9 cellular contexts compared by ENCODE assay signal in the genomic region with DNA sequence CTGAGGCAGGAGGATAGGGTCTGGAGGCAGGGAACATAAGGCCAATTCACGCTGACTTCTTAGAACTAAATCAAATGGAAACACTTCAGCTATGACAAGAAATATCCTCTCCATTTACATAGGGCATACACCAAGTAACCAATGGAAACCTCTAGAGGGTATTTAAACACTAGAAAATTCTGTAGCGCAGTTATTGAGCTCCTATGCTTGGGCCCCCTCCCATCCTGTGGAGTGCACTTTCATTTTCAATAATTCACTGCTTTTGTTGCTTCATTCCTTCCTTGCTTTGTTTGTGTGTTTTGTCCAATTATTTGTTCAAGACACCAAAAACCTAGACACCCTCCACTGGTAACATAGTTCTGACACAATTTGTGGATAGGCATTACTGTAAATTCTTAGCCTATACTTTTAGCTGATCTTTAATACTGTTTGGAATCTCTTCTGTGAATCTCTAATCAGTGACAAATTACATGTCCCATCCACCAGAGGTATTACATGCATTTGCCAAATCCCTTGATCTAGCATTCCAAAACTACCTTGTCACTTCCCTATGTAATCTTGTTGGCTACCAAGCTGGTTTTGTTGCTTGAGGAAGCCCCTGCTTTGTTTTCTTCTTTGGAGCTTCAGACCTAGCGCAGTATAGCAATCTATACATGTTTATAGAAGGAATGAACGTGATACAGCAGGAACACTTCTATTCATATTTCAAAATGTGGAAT.
DNase-seq lines count a peak whose midpoint lies in the region; ATAC-seq and TF ChIP-seq lines count a peak whose summit lies in the region.
"Had no signal": no experiment of that assay in that cellular context is flagged by ENCODE, and none has a peak within 500 bp of the region (broad histone marks: within the 10 kb centered on the region; RNA-seq: fewer than 3 reads in every experiment).

No MANE protein-coding gene starts in this region.

- peaks cover 39 to 73% of the 10 kb centered on the region in 2 donors for H3K4me1 Mint-ChIP-seq in effector memory CD8-positive, alpha-beta T cell (ENCODE audit: low read depth in 2 of 2)
- H3K4me1 Mint-ChIP-seq in type B pancreatic cell (ENCODE audit: unreplicated experiment) = peaks cover 17% of the 10 kb centered on the region

- ATAC-seq in heart left ventricle = no peak
- ATAC-seq in left ventricle myocardium superior = no peak
- peak; percentile 41 for ATAC-seq in HG03521 (IDR thresholded peaks at IDR 0.05; ENCODE audit: unreplicated experiment)
- peak; percentile 28 for ATAC-seq in effector memory CD8-positive, alpha-beta T cell (replicated peaks)

- H3K27ac Mint-ChIP-seq in effector memory CD8-positive, alpha-beta T cell = peak overlapping the region; percentile 92 to 93
- peak overlapping the region; percentile 86 for H3K27ac Mint-ChIP-seq in type B pancreatic cell

- H3K4me3 Mint-ChIP-seq in effector memory CD8-positive, alpha-beta T cell = peak overlapping the region; percentile 77 to 83
- peak overlapping the region; percentile 68 for H3K4me3 Mint-ChIP-seq in type B pancreatic cell

- H3K9me3 ChIP-seq in heart left ventricle (no peaks in the 10 kb centered on the region), suprapubic skin (no peaks in the 10 kb centered on the region)

- no peak for DNase-seq in heart left ventricle
- DNase-seq in left ventricle myocardium superior = no peak
- DNase-seq in effector memory CD8-positive, alpha-beta T cell = no peak
- no peak for DNase-seq in type B pancreatic cell (ENCODE audit: extremely low spot score, unreplicated experiment)
- DNase-seq in suprapubic skin (ENCODE audit: low spot score in 2 of 2) = no peak
- DNase-seq in DMS153 (lab: John Stamatoyannopoulos, UW) = no peak
- DNase-seq in AG08395 (ENCODE audit: low spot score) = no peak
- DNase-seq: C1 segment of cervical spinal cord had no signal

- H3K4me1 ChIP-seq in heart left ventricle (peaks cover 0 to 65% (median 5%) of the 10 kb centered on the region in 12 donors), suprapubic skin (peaks cover 4% of the 10 kb centered on the region)

- H3K27me3 Mint-ChIP-seq in effector memory CD8-positive, alpha-beta T cell = no peaks in the 10 kb centered on the region
- H3K27me3 Mint-ChIP-seq in type B pancreatic cell = no peaks in the 10 kb centered on the region

- TF ChIP-seq CTCF in heart left ventricle (IDR thresholded peaks at IDR 0.05) (no peak), type B pancreatic cell (conservative IDR thresholded peaks at IDR 0.05) (no peak), suprapubic skin (IDR thresholded peaks at IDR 0.05) (no peak)

- peaks cover 0 to 4% (median 0%) of the 10 kb centered on the region in 9 donors for H3K36me3 ChIP-seq in heart left ventricle
- no peaks in the 10 kb centered on the region for H3K36me3 ChIP-seq in suprapubic skin

- intact Hi-C loops in heart left ventricle (cut with DNase I) (no loop called here), left ventricle myocardium superior (cut with micrococcal nuclease) (no loop called here)

- TF ChIP-seq POLR2A in heart left ventricle (IDR thresholded peaks at IDR 0.05) (no peak), suprapubic skin (IDR thresholded peaks at IDR 0.05) (no peak)

- H3K4me3 ChIP-seq in heart left ventricle (peak overlapping the region in 2 of 12 donors; percentile 2 to 3), suprapubic skin (no peak overlapping the region)

- no peaks in the 10 kb centered on the region for H3K9me3 Mint-ChIP-seq in effector memory CD8-positive, alpha-beta T cell
- peaks cover 5% of the 10 kb centered on the region for H3K9me3 Mint-ChIP-seq in type B pancreatic cell

- H3K36me3 Mint-ChIP-seq in effector memory CD8-positive, alpha-beta T cell (ENCODE audit: insufficient read depth) = peaks cover 3% of the 10 kb centered on the region
- peaks cover 4% of the 10 kb centered on the region for H3K36me3 Mint-ChIP-seq in type B pancreatic cell

- peak overlapping the region in 8 of 12 donors; percentile 10 to 82 (median 32) for H3K27ac ChIP-seq in heart left ventricle
- no peak overlapping the region for H3K27ac ChIP-seq in suprapubic skin

- TF ChIP-seq EP300 in suprapubic skin (IDR thresholded peaks at IDR 0.05) = no peak

- WGBS in heart left ventricle, 4 donors = 48 to 61% (median 54%) methylated on average over 4 of the region's 4 CpGs
- 75% methylated on average over 4 of the region's 4 CpGs for WGBS in suprapubic skin

- H3K27me3 ChIP-seq in heart left ventricle = no peaks in the 10 kb centered on the region
- H3K27me3 ChIP-seq in suprapubic skin = no peaks in the 10 kb centered on the region

Comparison
In these comparisons a context has a peak if more than half of its experiments do, and no peak if none do; other contexts are left out.
1. ATAC-seq: peak in HG03521 (single experiment) and effector memory CD8-positive, alpha-beta T cell (single experiment); none in heart left ventricle (0 of 4) and left ventricle myocardium superior (single experiment).